In the genomic region with DNA sequence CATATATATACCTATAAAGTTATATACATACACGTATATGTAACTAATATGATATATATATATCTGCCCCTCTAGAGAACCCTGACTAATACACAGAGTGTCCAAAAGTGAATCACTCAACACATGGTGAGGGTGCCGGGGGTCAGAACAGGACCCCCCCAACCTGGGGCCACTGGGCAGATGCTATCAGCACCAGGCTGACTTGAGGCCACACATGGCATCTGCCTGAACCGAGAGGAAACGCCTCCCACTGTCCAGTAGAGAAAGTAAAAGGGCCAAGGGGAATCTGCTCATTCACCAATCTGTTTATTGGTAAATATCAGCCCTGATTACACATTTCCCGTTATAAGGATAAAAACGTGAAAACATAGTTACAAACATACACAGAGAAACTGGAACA, we compare ENCODE assay signal across 24 cellular contexts.
"Had no signal": no experiment of that assay in that cellular context is flagged by ENCODE, and none has a peak within 500 bp of the region (broad histone marks: within the 10 kb centered on the region; RNA-seq: fewer than 3 reads in every experiment).

No MANE protein-coding gene starts in this region.

- H3K4me3 ChIP-seq: lower lobe of right lung, neural progenitor cell, right atrium auricular region, right lobe of liver, skin epidermis, suprapubic skin, thoracic aorta, tibial artery, uterus had no signal

- H3K4me1 ChIP-seq: lower lobe of right lung, neural progenitor cell, parathyroid adenoma, right atrium auricular region, right lobe of liver, suprapubic skin, tibial artery, uterus had no signal

- H3K27ac ChIP-seq: lower lobe of right lung, neural progenitor cell, neutrophil, parathyroid adenoma, right atrium auricular region, right lobe of liver, skin epidermis, suprapubic skin, thoracic aorta, tibial artery, uterus had no signal

- H3K9me3 ChIP-seq: lower lobe of right lung, neutrophil, right atrium auricular region, right lobe of liver, suprapubic skin, thoracic aorta, tibial artery, uterus had no signal

- H3K36me3 ChIP-seq: lower lobe of right lung, neural progenitor cell, neutrophil, right atrium auricular region, right lobe of liver, suprapubic skin, thoracic aorta, tibial artery, uterus had no signal

- H3K27me3 ChIP-seq: neural progenitor cell, neutrophil, right atrium auricular region, right lobe of liver, uterus had no signal

- ATAC-seq: left colon, lower lobe of right lung, natural killer cell, right lobe of liver had no signal

- DNase-seq: hypothalamus; immature natural killer cell; kidney; left colon; lower lobe of right lung; mammary epithelial cell; mesenchymal stem cell; naive B cell; natural killer cell; nephron progenitor cell; occipital lobe; stimulated activated CD4-positive, alpha-beta T cell treated with anti-CD3 and anti-CD28 coated beads, Interleukin-4, amount 100 ng/mL, for 24 hours; stimulated activated naive CD4-positive, alpha-beta T cell; trophoblast cell; uterus had no signal
